8 cellular contexts compared by ENCODE assay signal in genomic region chr20:64256282-64256947, GRCh38. TPM values are rescaled to one million over a fixed set of nuclear protein-coding genes. Genes with fewer than 3 reads are reported as not detected.
DNase-seq lines count a peak whose midpoint lies in the region; ATAC-seq lines count a peak whose summit lies in the region.

No MANE protein-coding gene starts in this region.

- no peak for ATAC-seq in activated naive CD4-positive, alpha-beta T cell treated with anti-CD3 and anti-CD28 coated beads, Interleukin-2, amount 50 U/mL, for 72 hours
- no peak for ATAC-seq in stimulated activated naive B cell treated with anti-CD40 and anti-IgM and Interleukin-4, amounts not matched to agents 10 μg/mL and 1 μg/mL and 100 μg/mL, for 72 hours (replicated peaks)
- ATAC-seq in GM21528 (IDR thresholded peaks at IDR 0.05; ENCODE audit: low FRiP score, unreplicated experiment) (no peak), GM21515 (IDR thresholded peaks at IDR 0.05; ENCODE audit: unreplicated experiment) (no peak)

- peak overlapping the region; percentile 94 to 98 for H3K4me3 Mint-ChIP-seq in stimulated activated naive B cell treated with anti-CD40 and anti-IgM and Interleukin-4, amounts not matched to agents 10 μg/mL and 1 μg/mL and 100 μg/mL, for 72 hours

- no peaks in the 10 kb centered on the region for H3K9me3 Mint-ChIP-seq in activated naive CD4-positive, alpha-beta T cell treated with anti-CD3 and anti-CD28 coated beads, Interleukin-2, amount 50 U/mL, for 72 hours
- no peaks in the 10 kb centered on the region for H3K9me3 Mint-ChIP-seq in stimulated activated naive B cell treated with anti-CD40 and anti-IgM and Interleukin-4, amounts not matched to agents 10 μg/mL and 1 μg/mL and 100 μg/mL, for 72 hours

- H3K27me3 Mint-ChIP-seq in stimulated activated naive B cell treated with anti-CD40 and anti-IgM and Interleukin-4, amounts not matched to agents 10 μg/mL and 1 μg/mL and 100 μg/mL, for 72 hours, result peaks cover 0 to 4% of the 10 kb centered on the region in 2 donors

- H3K36me3 Mint-ChIP-seq in activated naive CD4-positive, alpha-beta T cell treated with anti-CD3 and anti-CD28 coated beads, Interleukin-2, amount 50 U/mL, for 72 hours, result peaks cover 0 to 14% of the 10 kb centered on the region in 2 donors
- H3K36me3 Mint-ChIP-seq in stimulated activated naive B cell treated with anti-CD40 and anti-IgM and Interleukin-4, amounts not matched to agents 10 μg/mL and 1 μg/mL and 100 μg/mL, for 72 hours, result peaks cover 7 to 17% of the 10 kb centered on the region in 2 donors

- H3K4me1 Mint-ChIP-seq in stimulated activated naive B cell treated with anti-CD40 and anti-IgM and Interleukin-4, amounts not matched to agents 10 μg/mL and 1 μg/mL and 100 μg/mL, for 72 hours, result peaks cover 39 to 70% of the 10 kb centered on the region in 2 donors

- H3K9me3 ChIP-seq in iPS-18c (ENCODE audit: control insufficient read depth, insufficient read depth, low read length), result no peaks in the 10 kb centered on the region

- peak overlapping the region; percentile 87 for H3K4me3 ChIP-seq in iPS-18c (ENCODE audit: insufficient read depth, low read depth, low read length)

- peak overlapping the region; percentile 97 for H3K27ac Mint-ChIP-seq in activated naive CD4-positive, alpha-beta T cell treated with anti-CD3 and anti-CD28 coated beads, Interleukin-2, amount 50 U/mL, for 72 hours
- H3K27ac Mint-ChIP-seq in stimulated activated naive B cell treated with anti-CD40 and anti-IgM and Interleukin-4, amounts not matched to agents 10 μg/mL and 1 μg/mL and 100 μg/mL, for 72 hours, result peak overlapping the region; percentile 98

- DNase-seq in NCI-H748 (lab: John Stamatoyannopoulos, UW; ENCODE audit: unreplicated experiment), result peak; percentile 31
- DNase-seq in NCI-H748 treated with DMSO at 0.1 percent for 48 hours (lab: John Stamatoyannopoulos, UW), result no peak
- no peak for DNase-seq in activated naive CD4-positive, alpha-beta T cell treated with anti-CD3 and anti-CD28 coated beads, Interleukin-2, amount 50 U/mL, for 72 hours (ENCODE audit: low spot score in 2 of 2)
- no peak for DNase-seq in stimulated activated naive B cell treated with anti-CD40 and anti-IgM and Interleukin-4, amounts not matched to agents 10 μg/mL and 1 μg/mL and 100 μg/mL, for 72 hours
- DNase-seq in NCI-H226, result no peak

RNA-seq across cellular contexts. Expression of gene PCMTD2, which starts 0.9 kb away (rescaled TPM):
- total RNA-seq in activated naive CD4-positive, alpha-beta T cell treated with anti-CD3 and anti-CD28 coated beads, Interleukin-2, amount 50 U/mL, for 72 hours, result 10 to 100 TPM; 25.3 to 39.6 TPM
